Comparison of ENCODE assay signal across 15 cellular contexts in genomic region chr2:24576617-24577016, GRCh38.
DNase-seq lines count a peak whose midpoint lies in the region; ATAC-seq and TF ChIP-seq lines count a peak whose summit lies in the region.
"Had no signal": no experiment of that assay in that cellular context is flagged by ENCODE, and none has a peak within 500 bp of the region (broad histone marks: within the 10 kb centered on the region; RNA-seq: fewer than 3 reads in every experiment).

No MANE protein-coding gene starts in this region.

- no TSS peak for BruUV-seq in OCI-LY7 (replicated peaks; lab: Mats Ljungman, UMichigan)

- H3K27ac Mint-ChIP-seq in activated T-cell treated with anti-CD3 and anti-CD28 coated beads, Interleukin-2, amount 50 U/mL, for 24 hours, result peak overlapping the region; percentile 90
- peak overlapping the region; percentile 80 for H3K27ac Mint-ChIP-seq in stimulated activated memory B cell treated with anti-CD40 and anti-IgM and Interleukin-4, amounts not matched to agents 10 μg/mL and 1 μg/mL and 100 μg/mL, for 72 hours
- H3K27ac Mint-ChIP-seq in CD4-positive, alpha-beta T cell, result no peak overlapping the region
- H3K27ac Mint-ChIP-seq: HFFc6 had no signal

- H3K9me2 ChIP-seq in OCI-LY7 (ENCODE audit: insufficient read depth, low read length), result no peaks in the 10 kb centered on the region; the same call in 1 of the 2 replicates

- ATAC-seq in HG02759 (IDR thresholded peaks at IDR 0.05; ENCODE audit: unreplicated experiment), result peak; percentile 40
- ATAC-seq in stimulated activated memory B cell treated with anti-CD40 and anti-IgM and Interleukin-4, amounts not matched to agents 10 μg/mL and 1 μg/mL and 100 μg/mL, for 72 hours, result no peak
- ATAC-seq in CD4-positive, alpha-beta T cell (ENCODE audit: poor library complexity), result no peak
- ATAC-seq: gastrocnemius medialis had no signal

- peak overlapping the region; percentile 61 for H3K4me3 Mint-ChIP-seq in activated T-cell treated with anti-CD3 and anti-CD28 coated beads, Interleukin-2, amount 50 U/mL, for 24 hours
- no peak overlapping the region for H3K4me3 Mint-ChIP-seq in stimulated activated memory B cell treated with anti-CD40 and anti-IgM and Interleukin-4, amounts not matched to agents 10 μg/mL and 1 μg/mL and 100 μg/mL, for 72 hours
- no peak overlapping the region for H3K4me3 Mint-ChIP-seq in CD4-positive, alpha-beta T cell
- H3K4me3 Mint-ChIP-seq: HFFc6 had no signal

- DNase-seq in activated T-cell treated with anti-CD3 and anti-CD28 coated beads, Interleukin-2, amount 50 U/mL, for 24 hours, result no peak
- no peak for DNase-seq in activated T-cell treated with anti-CD3 and anti-CD28 coated beads, Interleukin-2, amount 50 U/mL, for 1 hour
- DNase-seq in OCI-LY7 (ENCODE audit: low spot score), result no peak
- DNase-seq in GDM1 (lab: John Stamatoyannopoulos, UW), result no peak
- DNase-seq in CD4-positive, alpha-beta T cell, result no peak
- DNase-seq in amniotic stem cell (lab: John Stamatoyannopoulos, UW), result no peak
- DNase-seq: gastrocnemius medialis, HFFc6, KG1, mucosa of descending colon, NCI-H1694 treated with DMSO at 0.1 percent for 48 hours, SIG-M5 had no signal

- no peak overlapping the region for H3K4me3 ChIP-seq in OCI-LY7 (ENCODE audit: low read depth, low read length, poor library complexity, severe bottlenecking)
- H3K4me3 ChIP-seq: gastrocnemius medialis, mucosa of descending colon had no signal

- H3K36me3 Mint-ChIP-seq in activated T-cell treated with anti-CD3 and anti-CD28 coated beads, Interleukin-2, amount 50 U/mL, for 24 hours (ENCODE audit: low read depth), result peaks cover 38% of the 10 kb centered on the region
- H3K36me3 Mint-ChIP-seq in stimulated activated memory B cell treated with anti-CD40 and anti-IgM and Interleukin-4, amounts not matched to agents 10 μg/mL and 1 μg/mL and 100 μg/mL, for 72 hours, result peaks cover 26% of the 10 kb centered on the region
- H3K36me3 Mint-ChIP-seq in CD4-positive, alpha-beta T cell (ENCODE audit: low read depth), result peaks cover 10% of the 10 kb centered on the region

- POLR2A ChIA-PET in OCI-LY7 (lab: Charles Lee), result interaction anchor here (0.6 kb wide), 1 partner anchor 49 kb away, joined by 6 read pairs; no protein-coding TSS in a partner anchor
- POLR2A ChIA-PET in CD4-positive, alpha-beta T cell (lab: Charles Lee), result interaction anchor here (0.6 kb wide), 1 partner anchor 50 kb away, joined by 3 read pairs; no protein-coding TSS in a partner anchor

- H3K36me3 ChIP-seq in OCI-LY7 (ENCODE audit: insufficient read depth, low read length), result no peaks in the 10 kb centered on the region
- H3K36me3 ChIP-seq: gastrocnemius medialis had no signal

- intact Hi-C loops in OCI-LY7 (cut with micrococcal nuclease; ENCODE audit: unreplicated experiment), result no loop called here
- intact Hi-C loops in CD4-positive, alpha-beta T cell (cut with DNase I, micrococcal nuclease), result no loop called here

- peaks cover 51% of the 10 kb centered on the region for H3K4me1 ChIP-seq in OCI-LY7 (ENCODE audit: insufficient read depth, low read length, poor library complexity, severe bottlenecking)

- no peaks in the 10 kb centered on the region for H3K9me3 Mint-ChIP-seq in activated T-cell treated with anti-CD3 and anti-CD28 coated beads, Interleukin-2, amount 50 U/mL, for 24 hours
- H3K9me3 Mint-ChIP-seq in stimulated activated memory B cell treated with anti-CD40 and anti-IgM and Interleukin-4, amounts not matched to agents 10 μg/mL and 1 μg/mL and 100 μg/mL, for 72 hours, result peaks cover 4% of the 10 kb centered on the region
- H3K9me3 Mint-ChIP-seq in CD4-positive, alpha-beta T cell, result no peaks in the 10 kb centered on the region
- H3K9me3 Mint-ChIP-seq: HFFc6 had no signal

- H3K27ac ChIP-seq in OCI-LY7 (ENCODE audit: low read depth, low read length, poor library complexity, severe bottlenecking), result no peak overlapping the region
- no peak overlapping the region for H3K27ac ChIP-seq in CD4-positive, alpha-beta T cell (ENCODE audit: low read depth, low read length)

- H3K4me2 ChIP-seq in OCI-LY7 (ENCODE audit: low read length), result peak overlapping the region; percentile 60; the same call in 1 of the 2 replicates

- H3K4me1 Mint-ChIP-seq in activated T-cell treated with anti-CD3 and anti-CD28 coated beads, Interleukin-2, amount 50 U/mL, for 24 hours (ENCODE audit: low read depth), result peaks cover 88% of the 10 kb centered on the region
- peaks cover 81% of the 10 kb centered on the region for H3K4me1 Mint-ChIP-seq in stimulated activated memory B cell treated with anti-CD40 and anti-IgM and Interleukin-4, amounts not matched to agents 10 μg/mL and 1 μg/mL and 100 μg/mL, for 72 hours
- H3K4me1 Mint-ChIP-seq in CD4-positive, alpha-beta T cell (ENCODE audit: low read depth), result peaks cover 86% of the 10 kb centered on the region

- H3K9me3 ChIP-seq in OCI-LY7 (ENCODE audit: low read length), result no peaks in the 10 kb centered on the region
- H3K9me3 ChIP-seq in CD4-positive, alpha-beta T cell (ENCODE audit: control insufficient read depth, low read length), result no peaks in the 10 kb centered on the region
- H3K9me3 ChIP-seq: gastrocnemius medialis, mucosa of descending colon had no signal

- H4K20me1 ChIP-seq in OCI-LY7 (ENCODE audit: insufficient read depth, low read length), result no peaks in the 10 kb centered on the region

- H3K27me3 ChIP-seq in CD4-positive, alpha-beta T cell (ENCODE audit: control insufficient read depth, insufficient read depth, low read length), result no peaks in the 10 kb centered on the region
- H3K27me3 ChIP-seq: gastrocnemius medialis had no signal

- no peaks in the 10 kb centered on the region for H3K27me3 Mint-ChIP-seq in activated T-cell treated with anti-CD3 and anti-CD28 coated beads, Interleukin-2, amount 50 U/mL, for 24 hours
- no peaks in the 10 kb centered on the region for H3K27me3 Mint-ChIP-seq in stimulated activated memory B cell treated with anti-CD40 and anti-IgM and Interleukin-4, amounts not matched to agents 10 μg/mL and 1 μg/mL and 100 μg/mL, for 72 hours
- no peaks in the 10 kb centered on the region for H3K27me3 Mint-ChIP-seq in CD4-positive, alpha-beta T cell
- H3K27me3 Mint-ChIP-seq: progenitor cell of endocrine pancreas had no signal

- CTCF ChIA-PET in OCI-LY7 (lab: Charles Lee; ENCODE audit: unreplicated experiment), result no interaction called here
- CTCF ChIA-PET in CD4-positive, alpha-beta T cell (lab: Charles Lee), result no interaction called here

- no peaks in the 10 kb centered on the region for H3K79me2 ChIP-seq in OCI-LY7 (ENCODE audit: insufficient read depth, low read depth, low read length)

- no peak for TF ChIP-seq CTCF in OCI-LY7 (conservative IDR thresholded peaks at IDR 0.05; ENCODE audit: low read length)
- no peak for TF ChIP-seq CTCF in CD4-positive, alpha-beta T cell (IDR thresholded peaks at IDR 0.05)

- no peak overlapping the region; the same call in 1 of the 2 replicates for H2AFZ ChIP-seq in OCI-LY7 (ENCODE audit: low read length)
